In genomic region chr19:4909897-4910593, GRCh38 we compare ENCODE assay signal across 8 cellular contexts. TPM values are rescaled to one million over a fixed set of nuclear protein-coding genes. Genes with fewer than 3 reads are reported as not detected.
DNase-seq lines count a peak whose midpoint lies in the region; ATAC-seq and TF ChIP-seq lines count a peak whose summit lies in the region.

No MANE protein-coding gene starts in this region.

- H3K79me2 ChIP-seq in trophoblast cell (ENCODE audit: control insufficient read depth, insufficient read depth, low read length, poor library complexity), result peaks cover 4% of the 10 kb centered on the region

- peaks cover 0 to 10% (median 0%) of the 10 kb centered on the region in 9 donors for H3K27me3 ChIP-seq in heart left ventricle
- H3K27me3 ChIP-seq in trophoblast cell (ENCODE audit: insufficient read depth, low read length), result no peaks in the 10 kb centered on the region
- H3K27me3 ChIP-seq in tibial artery, result peaks cover 0 to 20% of the 10 kb centered on the region in 2 donors

- no peaks in the 10 kb centered on the region for H3K9me3 ChIP-seq in heart left ventricle
- peaks cover 1% of the 10 kb centered on the region for H3K9me3 ChIP-seq in trophoblast cell (ENCODE audit: insufficient read depth, low read depth, low read length)
- H3K9me3 ChIP-seq in tibial artery, result no peaks in the 10 kb centered on the region

- ATAC-seq in HG02759 (IDR thresholded peaks at IDR 0.05; ENCODE audit: unreplicated experiment), result peak; percentile 78
- peak; percentile 66 for ATAC-seq in activated naive CD8-positive, alpha-beta T cell treated with anti-CD3 and anti-CD28 coated beads, Interleukin-2, amount 50 U/mL, for 24 hours
- peak; percentile 89 to 98 (median 97) for ATAC-seq in heart left ventricle

- peaks cover 7% of the 10 kb centered on the region for H3K79me1 ChIP-seq in trophoblast cell (ENCODE audit: low read length)

- no peaks in the 10 kb centered on the region for H3K27me3 Mint-ChIP-seq in activated naive CD8-positive, alpha-beta T cell treated with anti-CD3 and anti-CD28 coated beads, Interleukin-2, amount 50 U/mL, for 24 hours

- peak overlapping the region; percentile 79 for H4K91ac ChIP-seq in trophoblast cell (ENCODE audit: low read depth, low read length)

- H3K36me3 ChIP-seq in heart left ventricle, result no peaks in the 10 kb centered on the region
- peaks cover 14 to 15% of the 10 kb centered on the region in 2 experiments for H3K36me3 ChIP-seq in trophoblast cell (ENCODE audit: control insufficient read depth in 1 of 2, insufficient read depth in 2 of 2, low read length in 2 of 2)
- no peaks in the 10 kb centered on the region for H3K36me3 ChIP-seq in tibial artery

- peak overlapping the region; percentile 55 for H2BK120ac ChIP-seq in trophoblast cell (ENCODE audit: insufficient read depth, low read length, poor library complexity)

- peak overlapping the region; percentile 69 for H4K8ac ChIP-seq in trophoblast cell (ENCODE audit: low read depth, low read length)

- H3K4me1 ChIP-seq in heart left ventricle (peaks cover 4 to 52% (median 20%) of the 10 kb centered on the region in 12 donors), trophoblast cell (ENCODE audit: control insufficient read depth in 1 of 2, insufficient read depth in 2 of 2, low read length in 2 of 2) (peaks cover 15 to 17% of the 10 kb centered on the region in 2 experiments), tibial artery (peaks cover 0 to 30% (median 28%) of the 10 kb centered on the region in 4 donors)

- peak overlapping the region; percentile 66 for H3K4ac ChIP-seq in trophoblast cell (ENCODE audit: low read depth, low read length)

- H3K4me1 Mint-ChIP-seq in activated naive CD8-positive, alpha-beta T cell treated with anti-CD3 and anti-CD28 coated beads, Interleukin-2, amount 50 U/mL, for 24 hours, result peaks cover 54% of the 10 kb centered on the region

- H3K18ac ChIP-seq in trophoblast cell (ENCODE audit: low read length), result peak overlapping the region; percentile 59

- TF ChIP-seq CTCF in heart left ventricle (IDR thresholded peaks at IDR 0.05) (no peak), tibial artery (IDR thresholded peaks at IDR 0.05) (no peak)

- no peaks in the 10 kb centered on the region for H3K9me3 Mint-ChIP-seq in activated naive CD8-positive, alpha-beta T cell treated with anti-CD3 and anti-CD28 coated beads, Interleukin-2, amount 50 U/mL, for 24 hours

- no peak overlapping the region for H2BK12ac ChIP-seq in trophoblast cell (ENCODE audit: low read length)

- no peak overlapping the region for H2AK5ac ChIP-seq in trophoblast cell (ENCODE audit: low read length)

- peak overlapping the region; percentile 95 for H3K4me2 ChIP-seq in trophoblast cell (ENCODE audit: low read length)

- H2BK5ac ChIP-seq in trophoblast cell (ENCODE audit: low read depth, low read length, poor library complexity), result peak overlapping the region; percentile 69

- WGBS in heart left ventricle, 4 donors, result 0 to 1% (median 1%) methylated on average over 12 to 85 of the region's 85 CpGs
- WGBS in trophoblast cell (ENCODE audit: extremely low coverage, insufficient coverage, insufficient read length), result no CpG with 5 or more reads among the region's 85 CpGs

- peak overlapping the region; percentile 32 to 93 (median 72) for H3K4me3 ChIP-seq in heart left ventricle
- peak overlapping the region; percentile 94 for H3K4me3 ChIP-seq in trophoblast cell (ENCODE audit: low read depth, low read length)
- peak overlapping the region; percentile 59 to 60 for H3K4me3 ChIP-seq in tibial artery

- intact Hi-C loops in heart left ventricle (cut with DNase I) (loop anchor here in 9 of 10 donors (1.0 to 5.0 kb wide), 9 partner anchors 37 to 103 kb away; no protein-coding TSS in a partner anchor), tibial artery (cut with DNase I; ENCODE audit: low total_unique reads) (loop anchor here (2.0 to 5.0 kb wide), 2 partner anchors 39 to 98 kb away; no protein-coding TSS in a partner anchor)

- H3K27ac Mint-ChIP-seq in activated naive CD8-positive, alpha-beta T cell treated with anti-CD3 and anti-CD28 coated beads, Interleukin-2, amount 50 U/mL, for 24 hours, result peak overlapping the region; percentile 88

- H3K27ac ChIP-seq in heart left ventricle, result peak overlapping the region in 1 of 12 donors; percentile 80
- H3K27ac ChIP-seq in trophoblast cell (ENCODE audit: low read depth, low read length), result peak overlapping the region; percentile 9
- no peak overlapping the region for H3K27ac ChIP-seq in tibial artery

- H3K4me3 Mint-ChIP-seq in activated naive CD8-positive, alpha-beta T cell treated with anti-CD3 and anti-CD28 coated beads, Interleukin-2, amount 50 U/mL, for 24 hours, result peak overlapping the region; percentile 93

- peaks cover 46% of the 10 kb centered on the region for H3K36me3 Mint-ChIP-seq in activated naive CD8-positive, alpha-beta T cell treated with anti-CD3 and anti-CD28 coated beads, Interleukin-2, amount 50 U/mL, for 24 hours (ENCODE audit: low read depth)

- TF ChIP-seq POLR2A in heart left ventricle (IDR thresholded peaks at IDR 0.05), result no peak

- H2AFZ ChIP-seq in trophoblast cell (ENCODE audit: insufficient read depth, low read length, poor library complexity), result peak overlapping the region; percentile 67

- DNase-seq in GM03348 (ENCODE audit: low spot score) (peak; percentile 98), NCI-H146 (lab: John Stamatoyannopoulos, UW) (peak; percentile 89), SW480 (ENCODE audit: low spot score) (peak; percentile 83), heart left ventricle (peak; percentile 92 to 96 (median 93)), trophoblast cell (peak; percentile 57 to 73), tibial artery (peak; percentile 92)
- DNase-seq in activated naive CD8-positive, alpha-beta T cell treated with anti-CD3 and anti-CD28 coated beads, Interleukin-2, amount 50 U/mL, for 24 hours, result peak; percentile 96

- H3K9ac ChIP-seq in trophoblast cell (ENCODE audit: low read length), result peak overlapping the region; percentile 87

- H3K14ac ChIP-seq in trophoblast cell (ENCODE audit: low read length), result peak overlapping the region; percentile 86

- no peak overlapping the region for H4K12ac ChIP-seq in trophoblast cell (ENCODE audit: low read depth, low read length)

- no peak overlapping the region for H3K23ac ChIP-seq in trophoblast cell (ENCODE audit: low read length)

RNA-seq across cellular contexts. Expression of gene UHRF1, which starts 0.7 kb away (rescaled TPM):
- 1 to 10 TPM in 2 of 9 donors, under 1 TPM in 7; 0.25 to 8.9 (median 0.89) TPM for total RNA-seq in heart left ventricle
- polyA plus RNA-seq in heart left ventricle, result under 1 TPM; 0.34 to 0.69 TPM
- polyA plus RNA-seq in trophoblast cell (2013), result 15.1 and 16.0 TPM in 2 replicates

RNA-seq across cellular contexts. Expression of gene ARRDC5, which starts 7.3 kb away (rescaled TPM):
- total RNA-seq in heart left ventricle, result under 1 TPM in 2 of 9 donors, not detected in 7; 0.43 to 0.70 TPM
- polyA plus RNA-seq in heart left ventricle, result under 1 TPM in 1 of 2 donors, not detected in 1; 0.04 TPM
- polyA plus RNA-seq in trophoblast cell (2013), result not detected in 2 replicates

RNA-seq across cellular contexts. Expression of gene PLIN3, which starts 42.6 kb away (rescaled TPM):
- 10 to 100 TPM; 17.4 to 70.9 (median 22.9) TPM for total RNA-seq in heart left ventricle
- 100 to 1,000 TPM in 1 of 2 donors, 1 to 10 TPM in 1; 10.0 to 102 TPM for polyA plus RNA-seq in heart left ventricle
- 45.5 and 47.5 TPM in 2 replicates for polyA plus RNA-seq in trophoblast cell (2013)

RNA-seq across cellular contexts. Expression of gene KDM4B, which starts 58.9 kb away (rescaled TPM):
- 10 to 100 TPM; 21.5 to 36.5 (median 28.1) TPM for total RNA-seq in heart left ventricle
- 10 to 100 TPM; 22.6 to 24.3 TPM for polyA plus RNA-seq in heart left ventricle
- 37.1 and 37.3 TPM in 2 replicates for polyA plus RNA-seq in trophoblast cell (2013)
